12 cellular contexts compared by ENCODE assay signal in genomic region chr6:52761673-52762491, GRCh38. TPM values are rescaled to one million over a fixed set of nuclear protein-coding genes. Genes with fewer than 3 reads are reported as not detected.
"Had no signal": no experiment of that assay in that cellular context is flagged by ENCODE, and none has a peak within 500 bp of the region (broad histone marks: within the 10 kb centered on the region; RNA-seq: fewer than 3 reads in every experiment).

No MANE protein-coding gene starts in this region.

RNA-seq across cellular contexts. Expression of gene GSTA2, which starts 1.4 kb away (rescaled TPM):
- total RNA-seq: dermis blood vessel endothelial cell; lung microvascular endothelial cell; mesenteric fat pad; mononuclear cell; naive thymus-derived CD4-positive, alpha-beta T cell; osteoblast; right cardiac atrium; suprapubic skin; upper lobe of right lung; vagina had no signal
- polyA plus RNA-seq: esophagus; naive thymus-derived CD4-positive, alpha-beta T cell; neural cell; right cardiac atrium had no signal

RNA-seq across cellular contexts. Expression of gene GSTA1, which starts 41.7 kb away (rescaled TPM):
- total RNA-seq: dermis blood vessel endothelial cell; lung microvascular endothelial cell; mononuclear cell; naive thymus-derived CD4-positive, alpha-beta T cell; osteoblast; right cardiac atrium; suprapubic skin had no signal
- polyA plus RNA-seq: naive thymus-derived CD4-positive, alpha-beta T cell; neural cell had no signal
